ENCODE assay signal across 1 cellular context in genomic region chr20:36871640-36872570, GRCh38.
TF ChIP-seq lines count a peak whose summit lies in the region.

No MANE protein-coding gene starts in this region.

TF ChIP-seq in SK-N-SH treated with all-trans-retinoic acid at 6 μM for 48 hours, 23 proteins besides CTCF, POLR2A, EP300 and RAD21 (continued from another document):
- no peak for TF ChIP-seq POU6F1 (CRISPR knock-in tag; IDR thresholded peaks at IDR 0.05; ENCODE audit: borderline replicate concordance, low read depth)
- no peak for TF ChIP-seq TOX (CRISPR knock-in tag; IDR thresholded peaks at IDR 0.05; ENCODE audit: borderline replicate concordance)
- TF ChIP-seq SNAI2 (CRISPR knock-in tag; IDR thresholded peaks at IDR 0.05): no peak
- no peak for TF ChIP-seq ZNF565 (CRISPR knock-in tag; conservative IDR thresholded peaks at IDR 0.05; ENCODE audit: low read depth)
- no peak for TF ChIP-seq PPARA (CRISPR knock-in tag; IDR thresholded peaks at IDR 0.05; ENCODE audit: borderline replicate concordance)
- TF ChIP-seq ZFP30 (CRISPR knock-in tag; IDR thresholded peaks at IDR 0.05): no peak
- TF ChIP-seq BACH2 (CRISPR knock-in tag; IDR thresholded peaks at IDR 0.05; ENCODE audit: borderline replicate concordance): no peak
- TF ChIP-seq ZFP3 (CRISPR knock-in tag; IDR thresholded peaks at IDR 0.05): no peak
- TF ChIP-seq GLIS3 (CRISPR knock-in tag; IDR thresholded peaks at IDR 0.05): no peak
- TF ChIP-seq OSR1 (CRISPR knock-in tag; IDR thresholded peaks at IDR 0.05): no peak
